Comparison of ENCODE assay signal across 8 cellular contexts in genomic region chr12:13196302-13196921, GRCh38.
DNase-seq lines count a peak whose midpoint lies in the region; TF ChIP-seq lines count a peak whose summit lies in the region.

Gene EMP1 (plus strand): TSS chr12:13196726. CDS start chr12:13211511, 14,785 bp downstream.

- H3K36me3 ChIP-seq in GM06990 (ENCODE audit: control insufficient read depth, insufficient read depth, low read length), result no peaks in the 10 kb centered on the region

- TF ChIP-seq CTCF in GM06990 (IDR thresholded peaks at IDR 0.05; ENCODE audit: insufficient read depth, low read length, poor library complexity, severe bottlenecking) (no peak), HFF-Myc (IDR thresholded peaks at IDR 0.05; ENCODE audit: low read depth, low read length, missing control alignments) (no peak)

- DNase-seq in GM06990 (ENCODE audit: extremely low read depth, insufficient read length) (peak; percentile 23), HFF-Myc (ENCODE audit: extremely low read depth, low read depth) (peak; percentile 100), NCI-H1105 treated with DMSO at 0.1 percent for 48 hours (lab: John Stamatoyannopoulos, UW) (peak; percentile 43), midbrain (lab: John Stamatoyannopoulos, UW) (peak; percentile 78), NCI-H2029 treated with DMSO at 0.1 percent for 48 hours (lab: John Stamatoyannopoulos, UW) (no peak)
- DNase-seq in activated CD8-positive, alpha-beta memory T cell treated with anti-CD3 and anti-CD28 coated beads for 1 hour (ENCODE audit: extremely low read depth in 1 of 2, low read depth in 1 of 2), result peak; percentile 46 to 52
- peak; percentile 7 for DNase-seq in effector CD8-positive, alpha-beta T cell (lab: John Stamatoyannopoulos, UW)
- DNase-seq in stimulated activated CD8-positive, alpha-beta memory T cell treated with anti-CD3 and anti-CD28 coated beads, Interleukin-2, amount 100 ng/mL, for 48 hours (ENCODE audit: low read depth in 2 of 2), result peak; percentile 38 to 53

- H3K4me3 ChIP-seq in GM06990 (replicated peaks; ENCODE audit: low read depth, low read length), result peak within 1 kb of the TSS; percentile 6; the same call in 1 of the 2 replicates
- H3K4me3 ChIP-seq in HFF-Myc (replicated peaks; ENCODE audit: low read depth, low read length), result peak within 1 kb of the TSS; percentile 84

- H3K27me3 ChIP-seq in GM06990 (replicated peaks; ENCODE audit: control insufficient read depth, insufficient read depth, low read length), result no peaks in the 10 kb centered on the region; the same call in 1 of the 2 replicates
